In genomic region chr22:45891021-45891421, GRCh38 we compare ENCODE assay signal across 12 cellular contexts.
"Had no signal": no experiment of that assay in that cellular context is flagged by ENCODE, and none has a peak within 500 bp of the region (broad histone marks: within the 10 kb centered on the region; RNA-seq: fewer than 3 reads in every experiment).

No MANE protein-coding gene starts in this region.

- H3K27ac Mint-ChIP-seq: activated naive CD8-positive, alpha-beta T cell had no signal

- ATAC-seq: foreskin keratinocyte, left lung had no signal

- H3K36me3 ChIP-seq: brain microvascular endothelial cell, esophagus squamous epithelium, left lung had no signal

- H3K4me3 ChIP-seq: dorsolateral prefrontal cortex, esophagus squamous epithelium, left lung, testis had no signal

- DNase-seq: amygdala; brain microvascular endothelial cell; cerebellar nuclear complex; esophagus squamous epithelium; foreskin keratinocyte; head of caudate nucleus; stimulated activated CD4-positive, alpha-beta T cell treated with anti-CD3 and anti-CD28 coated beads, Interleukin-12 subunit alpha, Interleukin-12 subunit beta, amount 100 ng/mL, for 4 hours; stimulated activated naive CD4-positive, alpha-beta T cell treated with Interleukin-2 at 50 U/mL for 16 hours; testis had no signal

- H3K36me3 Mint-ChIP-seq: activated naive CD8-positive, alpha-beta T cell had no signal

- H3K4me1 ChIP-seq: foreskin keratinocyte, left lung, testis had no signal

- H3K4me3 Mint-ChIP-seq: activated naive CD8-positive, alpha-beta T cell had no signal

- H3K27me3 ChIP-seq: brain microvascular endothelial cell, testis had no signal

- H3K9me3 ChIP-seq: esophagus squamous epithelium, left lung, testis had no signal

- H3K27ac ChIP-seq: brain microvascular endothelial cell, dorsolateral prefrontal cortex, foreskin keratinocyte, left lung, testis had no signal
